ENCODE assay signal across 9 cellular contexts in the genomic region with DNA sequence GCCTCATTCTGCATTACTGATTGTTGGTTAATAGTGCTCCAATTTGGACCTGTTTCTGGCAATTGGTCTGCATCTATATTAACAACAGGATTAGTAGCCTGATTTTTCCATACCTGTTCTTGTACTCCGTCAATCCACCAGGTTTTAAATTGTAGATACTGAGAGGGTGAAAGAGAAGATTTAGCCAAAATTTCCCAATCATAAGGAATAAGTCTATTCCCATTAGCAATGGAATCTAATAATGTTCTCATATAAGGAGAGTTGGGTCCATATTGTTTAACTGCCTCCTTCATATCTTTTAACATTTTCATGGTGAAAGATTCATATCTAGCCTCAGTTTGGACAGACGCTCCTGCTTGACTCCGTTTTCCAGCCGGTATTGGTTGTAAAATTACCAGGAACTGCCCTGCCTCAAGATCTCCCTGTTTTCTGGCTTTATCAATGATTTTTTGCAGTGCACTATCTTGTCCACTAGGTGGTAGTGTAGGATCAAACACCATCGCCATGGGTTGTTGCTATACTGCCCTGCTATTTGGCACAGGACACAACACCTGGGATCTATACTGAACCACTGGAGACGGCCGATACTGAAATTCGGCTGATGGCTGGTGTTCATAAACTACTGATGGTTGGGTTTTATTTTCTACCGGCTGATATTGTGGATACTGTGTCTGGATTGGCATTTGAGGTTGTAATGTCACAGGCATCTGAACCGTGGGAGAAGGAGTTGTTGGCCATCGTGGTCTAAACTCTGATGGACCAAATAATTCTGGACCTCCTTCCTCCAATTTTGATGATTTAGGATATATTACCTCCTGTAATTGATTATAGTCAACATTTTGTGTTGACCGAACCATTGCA. TPM values are rescaled to one million over a fixed set of nuclear protein-coding genes. Genes with fewer than 3 reads are reported as not detected.
DNase-seq lines count a peak whose midpoint lies in the region; ATAC-seq, FAIRE-seq and TF ChIP-seq lines count a peak whose summit lies in the region.
"Had no signal": no experiment of that assay in that cellular context is flagged by ENCODE, and none has a peak within 500 bp of the region (broad histone marks: within the 10 kb centered on the region; RNA-seq: fewer than 3 reads in every experiment).

No MANE protein-coding gene starts in this region.

- H3K4me3 ChIP-seq in effector memory CD4-positive, alpha-beta T cell (ENCODE audit: insufficient read depth, low read depth, low read length, poor library complexity, severe bottlenecking), result no peak overlapping the region
- H3K4me3 ChIP-seq in tibial nerve, result no peak overlapping the region

- 20 to 25% methylated on average over 12 of the region's 12 CpGs for WGBS in tibial nerve, 2 donors

- no peaks in the 10 kb centered on the region for H3K27me3 Mint-ChIP-seq in memory B cell
- H3K27me3 Mint-ChIP-seq: activated naive CD8-positive, alpha-beta T cell had no signal

- H3K4me3 Mint-ChIP-seq in memory B cell, result no peak overlapping the region
- H3K4me3 Mint-ChIP-seq: activated naive CD8-positive, alpha-beta T cell had no signal

- ATAC-seq in HG03521 (IDR thresholded peaks at IDR 0.05; ENCODE audit: unreplicated experiment), result peak; percentile 64
- ATAC-seq in memory B cell (ENCODE audit: low read depth), result peak; percentile 86
- ATAC-seq in GM18870 (IDR thresholded peaks at IDR 0.05; ENCODE audit: unreplicated experiment), result no peak

- TF ChIP-seq EP300 in tibial nerve (IDR thresholded peaks at IDR 0.05), result peak in 1 of 2 donors; percentile 14

- H3K27ac ChIP-seq in effector memory CD4-positive, alpha-beta T cell (ENCODE audit: insufficient read depth, low read length, poor library complexity, severe bottlenecking), result no peak overlapping the region
- peak overlapping the region in 2 of 4 donors; percentile 44 to 77 for H3K27ac ChIP-seq in tibial nerve

- peak; percentile 68 for FAIRE-seq in G401.6 (lab: Jason Lieb, UNC)

- no peaks in the 10 kb centered on the region for H3K36me3 ChIP-seq in effector memory CD4-positive, alpha-beta T cell (ENCODE audit: control insufficient read depth, insufficient read depth, low read length)
- no peaks in the 10 kb centered on the region for H3K36me3 ChIP-seq in tibial nerve

- H3K27me3 ChIP-seq in effector memory CD4-positive, alpha-beta T cell (replicated peaks; ENCODE audit: control insufficient read depth, insufficient read depth, low read length, poor library complexity, severe bottlenecking), result no peaks in the 10 kb centered on the region
- no peaks in the 10 kb centered on the region for H3K27me3 ChIP-seq in tibial nerve

- no peaks in the 10 kb centered on the region for H3K9me3 ChIP-seq in effector memory CD4-positive, alpha-beta T cell (ENCODE audit: control insufficient read depth, low read length)
- H3K9me3 ChIP-seq in tibial nerve, result no peaks in the 10 kb centered on the region

- peaks cover 7% of the 10 kb centered on the region for H3K36me3 Mint-ChIP-seq in memory B cell

- TF ChIP-seq POLR2A in tibial nerve (IDR thresholded peaks at IDR 0.05), result no peak

- no peak overlapping the region for H3K27ac Mint-ChIP-seq in memory B cell
- H3K27ac Mint-ChIP-seq: activated naive CD8-positive, alpha-beta T cell had no signal

- DNase-seq in NCI-H510A treated with DMSO at 0.1 percent for 48 hours (lab: John Stamatoyannopoulos, UW), result peak; percentile 88
- DNase-seq in activated CD4-positive, alpha-beta T cell treated with anti-CD3 and anti-CD28 coated beads for 4 hours, result peak; percentile 44 to 61
- DNase-seq in effector memory CD4-positive, alpha-beta T cell, result peak; percentile 7 to 43 (median 14)
- peak; percentile 52 to 71 for DNase-seq in memory B cell (ENCODE audit: low spot score in 2 of 2)
- peak in 1 of 2 donors; percentile 79 for DNase-seq in tibial nerve (ENCODE audit: low spot score in 2 of 2)

- TF ChIP-seq CTCF in tibial nerve (IDR thresholded peaks at IDR 0.05), result peak; percentile 83 to 92 (median 89)

- H3K4me1 ChIP-seq in effector memory CD4-positive, alpha-beta T cell (ENCODE audit: control insufficient read depth, insufficient read depth, low read length, poor library complexity, severe bottlenecking), result peaks cover 4% of the 10 kb centered on the region
- H3K4me1 ChIP-seq in tibial nerve, result peaks cover 0 to 37% (median 10%) of the 10 kb centered on the region in 4 donors

- peaks cover 25% of the 10 kb centered on the region for H3K4me1 Mint-ChIP-seq in memory B cell

- H3K9me3 Mint-ChIP-seq in memory B cell, result no peaks in the 10 kb centered on the region

RNA-seq across cellular contexts. Expression of a gene that starts 25.2 kb away (rescaled TPM):
- 10 to 100 TPM; 15.3 to 19.6 (median 17.7) TPM for total RNA-seq in tibial nerve

RNA-seq across cellular contexts. Expression of a gene that starts 37.9 kb away (rescaled TPM):
- total RNA-seq in tibial nerve, result under 1 TPM in 3 of 4 donors, not detected in 1; 0.42 to 0.60 (median 0.44) TPM

RNA-seq across cellular contexts. Expression of a gene that starts 57.5 kb away (rescaled TPM):
- total RNA-seq in tibial nerve, result not detected
